Comparison of ENCODE assay signal across 10 cellular contexts in the genomic region with DNA sequence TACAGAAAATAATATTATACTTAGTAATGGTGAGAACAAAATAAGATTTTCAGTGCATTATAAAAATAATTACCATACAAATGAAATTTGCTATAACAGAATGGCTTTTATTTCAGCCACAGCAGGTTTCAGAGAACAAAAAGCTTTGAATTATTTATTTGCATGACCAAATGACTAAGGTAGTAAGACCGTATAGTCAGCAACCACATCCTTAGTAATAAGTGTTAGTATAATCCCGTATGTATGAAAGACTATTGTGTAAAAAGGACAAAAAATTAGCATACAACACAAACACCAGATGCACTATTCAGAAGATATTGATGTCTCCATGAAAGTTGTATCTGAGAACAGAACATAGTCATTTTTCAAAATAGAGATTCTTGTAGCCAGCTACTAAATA. TPM values are rescaled to one million over a fixed set of nuclear protein-coding genes. Genes with fewer than 3 reads are reported as not detected.
DNase-seq lines count a peak whose midpoint lies in the region; ATAC-seq lines count a peak whose summit lies in the region.
"Had no signal": no experiment of that assay in that cellular context is flagged by ENCODE, and none has a peak within 500 bp of the region (broad histone marks: within the 10 kb centered on the region; RNA-seq: fewer than 3 reads in every experiment).

No MANE protein-coding gene starts in this region.

- H3K9me3 ChIP-seq in skeletal muscle satellite cell (replicated peaks; ENCODE audit: low read length) = no peaks in the 10 kb centered on the region
- H3K9me3 ChIP-seq: gastroesophageal sphincter had no signal

- H3K4me2 ChIP-seq in skeletal muscle satellite cell (ENCODE audit: low read length) = peak overlapping the region; percentile 11

- ATAC-seq in activated CD4-positive, CD25-positive, alpha-beta regulatory T cell treated with anti-CD3 and anti-CD28 coated beads, Interleukin-2, amount 50 U/mL, for 24 hours = peak; percentile 64 to 70
- ATAC-seq in HG03066 (IDR thresholded peaks at IDR 0.05; ENCODE audit: low read depth, unreplicated experiment) (peak; percentile 42), HG02571 (IDR thresholded peaks at IDR 0.05; ENCODE audit: unreplicated experiment) (no peak)
- ATAC-seq: gastroesophageal sphincter had no signal

- no peaks in the 10 kb centered on the region for H3K36me3 ChIP-seq in skeletal muscle satellite cell (ENCODE audit: insufficient read depth, low read length)
- H3K36me3 ChIP-seq: gastroesophageal sphincter had no signal

- H3K9ac ChIP-seq in skeletal muscle satellite cell (ENCODE audit: low read depth, low read length) = no peak overlapping the region

- H3K4me1 ChIP-seq in skeletal muscle satellite cell (ENCODE audit: control insufficient read depth, insufficient read depth, low read length) = peaks cover 53% of the 10 kb centered on the region

- no peak overlapping the region for H3K4me3 ChIP-seq in skeletal muscle satellite cell (ENCODE audit: low read length)
- H3K4me3 ChIP-seq: gastroesophageal sphincter had no signal

- no peak for DNase-seq in activated CD4-positive, CD25-positive, alpha-beta regulatory T cell (lab: John Stamatoyannopoulos, UW)
- peak; percentile 79 for DNase-seq in amniotic epithelial cell (ENCODE audit: low read depth)
- no peak for DNase-seq in NCI-H2171 (lab: John Stamatoyannopoulos, UW)
- DNase-seq in stimulated activated CD4-positive, alpha-beta T cell treated with anti-CD3 and anti-CD28 coated beads, Interleukin-2, amount 100 ng/mL, for 48 hours = no peak
- DNase-seq: SHP77 treated with DMSO at 0.1 percent for 48 hours had no signal

- H3K27me3 ChIP-seq in skeletal muscle satellite cell (ENCODE audit: control insufficient read depth, insufficient read depth, low read length) = no peaks in the 10 kb centered on the region
- H3K27me3 ChIP-seq: gastroesophageal sphincter had no signal

RNA-seq across cellular contexts. Expression of a gene that starts 12.2 kb away (rescaled TPM):
- total RNA-seq in skeletal muscle satellite cell (2012; rRNA removed) = 28.6 and 29.7 TPM in 2 replicates
